24 cellular contexts compared by ENCODE assay signal in the genomic region with DNA sequence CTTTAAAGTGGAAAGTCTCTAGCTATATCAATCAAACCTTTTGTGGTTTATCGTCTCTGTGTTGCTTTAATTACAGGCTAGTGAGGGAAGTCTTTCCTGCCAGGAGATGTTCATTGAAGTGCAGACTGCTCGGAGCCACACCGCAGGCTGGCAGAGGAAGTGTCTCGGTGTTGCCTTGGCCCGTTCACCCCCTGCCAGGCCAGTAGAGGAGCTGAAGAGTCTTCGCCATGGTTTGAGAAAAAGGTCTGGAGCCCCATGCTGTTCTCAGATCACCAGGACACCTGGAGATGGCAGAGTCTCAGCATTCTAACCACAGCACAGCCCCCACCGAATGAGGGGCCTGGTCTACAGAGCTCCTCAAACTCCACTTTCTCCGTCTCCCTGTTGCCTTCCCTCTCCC.
"Had no signal": no experiment of that assay in that cellular context is flagged by ENCODE, and none has a peak within 500 bp of the region (broad histone marks: within the 10 kb centered on the region; RNA-seq: fewer than 3 reads in every experiment).

No MANE protein-coding gene starts in this region.

- H3K4me3 ChIP-seq: breast epithelium, gastrocnemius medialis, left ventricle myocardium inferior, pancreas, prostate gland, skin epidermis, thoracic aorta, uterus had no signal

- H3K27ac ChIP-seq: breast epithelium, gastrocnemius medialis, left ventricle myocardium inferior, pancreas, prostate gland, skin epidermis, thoracic aorta, uterus had no signal

- H3K9me3 ChIP-seq: breast epithelium, gastrocnemius medialis, left ventricle myocardium inferior, pancreas, prostate gland, thoracic aorta, uterus had no signal

- H3K36me3 ChIP-seq: breast epithelium, gastrocnemius medialis, left ventricle myocardium inferior, pancreas, prostate gland, thoracic aorta, uterus had no signal

- H3K4me1 ChIP-seq: breast epithelium, gastrocnemius medialis, left ventricle myocardium inferior, pancreas, prostate gland, uterus had no signal

- H3K27me3 ChIP-seq: breast epithelium, gastrocnemius medialis, pancreas, uterus had no signal

- DNase-seq: activated CD4-positive, alpha-beta T cell treated with anti-CD3 and anti-CD28 coated beads for 36 hours; activated CD4-positive, CD25-positive, alpha-beta regulatory T cell; activated CD8-positive, alpha-beta memory T cell treated with anti-CD3 and anti-CD28 coated beads, Interleukin-2, amount 10 ng/mL, durations not matched to agents 7 days and 5 days; activated CD8-positive, alpha-beta T cell treated with anti-CD3 and anti-CD28 coated beads, Interleukin-2, amount 10 ng/mL, durations not matched to agents 7 days and 5 days; activated naive CD4-positive, alpha-beta T cell; activated T-cell treated with anti-CD3 and anti-CD28 coated beads for 4 hours; activated T-cell treated with anti-CD3 and anti-CD28 coated beads, Interleukin-2, amount 50 U/mL, for 72 hours; effector memory CD4-positive, alpha-beta T cell; erythroblast; gastrocnemius medialis; glutamatergic neuron; islet precursor cell; left ventricle myocardium inferior; nephron progenitor cell; nucleus accumbens; pancreas; retina; stimulated activated CD4-positive, alpha-beta T cell treated with anti-CD3 and anti-CD28 coated beads, Interleukin-12 subunit alpha, Interleukin-12 subunit beta, amount 100 ng/mL, for 4 hours; stimulated activated CD4-positive, alpha-beta T cell treated with anti-CD3 and anti-CD28 coated beads, Interleukin-4, amount 100 ng/mL, for 1 hour; uterus had no signal
